ENCODE assay signal across 8 cellular contexts in the genomic region with DNA sequence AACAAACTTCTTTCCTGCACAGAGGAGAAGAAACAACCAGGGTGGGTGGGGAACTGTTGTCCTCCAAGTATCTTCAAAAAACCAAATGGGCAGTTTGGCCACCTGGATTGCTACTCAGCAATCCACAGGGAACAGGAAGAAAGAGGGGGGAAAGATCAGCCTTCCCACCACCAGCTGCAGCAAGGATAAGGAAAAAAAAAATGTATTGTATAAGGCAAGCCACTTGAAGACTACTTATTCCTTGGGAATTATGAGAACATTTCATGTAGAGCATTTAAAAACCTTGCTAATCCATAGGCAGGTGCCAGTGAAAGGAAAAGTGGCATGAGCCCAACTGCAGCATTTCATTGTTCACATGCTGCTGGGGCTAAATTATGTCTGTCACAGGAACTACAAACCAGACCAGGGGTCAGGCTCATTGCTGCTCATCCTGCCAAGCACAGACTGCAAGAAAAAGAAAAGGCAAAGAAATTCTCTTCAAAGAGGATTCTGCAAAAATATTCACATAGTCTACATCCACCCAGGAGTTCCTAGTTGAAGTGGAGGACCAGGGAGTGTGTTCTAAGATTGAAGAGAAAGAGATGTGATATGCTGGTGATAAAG. TPM values are rescaled to one million over a fixed set of nuclear protein-coding genes. Genes with fewer than 3 reads are reported as not detected.
A peak's percentile ranks its signal among the peaks of the same experiment; 100 is the strongest.
DNase-seq lines count a peak whose midpoint lies in the region; ATAC-seq and TF ChIP-seq lines count a peak whose summit lies in the region.

No MANE protein-coding gene starts in this region.

- no peak for ATAC-seq in HG02642 (IDR thresholded peaks at IDR 0.05; ENCODE audit: poor library complexity, unreplicated experiment)
- no peak for ATAC-seq in activated T-cell treated with anti-CD3 and anti-CD28 coated beads, Interleukin-2, amount 50 U/mL, for 4 hours

- H3K36me3 Mint-ChIP-seq in activated T-cell treated with anti-CD3 and anti-CD28 coated beads, Interleukin-2, amount 50 U/mL, for 4 hours (ENCODE audit: insufficient read depth), result peaks cover 11% of the 10 kb centered on the region

- no peaks in the 10 kb centered on the region for H3K9me3 Mint-ChIP-seq in activated T-cell treated with anti-CD3 and anti-CD28 coated beads, Interleukin-2, amount 50 U/mL, for 4 hours

- no peaks in the 10 kb centered on the region for H3K27me3 Mint-ChIP-seq in activated T-cell treated with anti-CD3 and anti-CD28 coated beads, Interleukin-2, amount 50 U/mL, for 4 hours (ENCODE audit: low read depth)

- TF ChIP-seq CTCF in choroid plexus epithelial cell (conservative IDR thresholded peaks at IDR 0.05; ENCODE audit: low read depth, low read length) (no peak), retinal pigment epithelial cell (conservative IDR thresholded peaks at IDR 0.05; ENCODE audit: low read depth, low read length) (no peak)

- peak; percentile 12 for DNase-seq in NCI-H2029 treated with DMSO at 0.1 percent for 48 hours (lab: John Stamatoyannopoulos, UW)
- no peak for DNase-seq in NCI-H2029 (lab: John Stamatoyannopoulos, UW)
- peak; percentile 29 for DNase-seq in LHCN-M2 (ENCODE audit: low read depth)
- DNase-seq in choroid plexus epithelial cell (ENCODE audit: low read depth), result peak; percentile 14
- DNase-seq in retinal pigment epithelial cell (ENCODE audit: low read depth), result peak; percentile 28
- DNase-seq in MV-4-11 (lab: John Stamatoyannopoulos, UW), result no peak
- no peak for DNase-seq in activated T-cell treated with anti-CD3 and anti-CD28 coated beads, Interleukin-2, amount 50 U/mL, for 4 hours

- no peak overlapping the region for H3K4me3 ChIP-seq in choroid plexus epithelial cell (ENCODE audit: low read depth, low read length)
- peak overlapping the region; percentile 97 for H3K4me3 ChIP-seq in retinal pigment epithelial cell (ENCODE audit: low read length)

- H3K4me1 Mint-ChIP-seq in activated T-cell treated with anti-CD3 and anti-CD28 coated beads, Interleukin-2, amount 50 U/mL, for 4 hours (ENCODE audit: low read depth), result peaks cover 21% of the 10 kb centered on the region

- no peak overlapping the region for H3K4me3 Mint-ChIP-seq in activated T-cell treated with anti-CD3 and anti-CD28 coated beads, Interleukin-2, amount 50 U/mL, for 4 hours

RNA-seq across cellular contexts. Expression of gene RAB30, which starts 2.2 kb away (rescaled TPM):
- total RNA-seq in LHCN-M2 (2014; rRNA removed), result 9.6 and 10.4 TPM in 2 replicates
- polyA plus RNA-seq in LHCN-M2 (2012), result 8.2 TPM
- total RNA-seq in activated T-cell treated with anti-CD3 and anti-CD28 coated beads, Interleukin-2, amount 50 U/mL, for 4 hours, result 10 to 100 TPM; 10.5 to 12.4 (median 11.3) TPM

Comparison
In these comparisons a context has a peak if more than half of its experiments do, and no peak if none do; other contexts are left out.
1. DNase-seq: peak in NCI-H2029 treated with DMSO at 0.1 percent for 48 hours (single experiment), LHCN-M2 (single experiment), choroid plexus epithelial cell (single experiment) and retinal pigment epithelial cell (single experiment); none in NCI-H2029 (single experiment), MV-4-11 (single experiment) and activated T-cell treated with anti-CD3 and anti-CD28 coated beads, Interleukin-2, amount 50 U/mL, for 4 hours (single experiment).